1 cellular context compared by ENCODE assay signal in genomic region chr17:58631523-58632323, GRCh38.
TF ChIP-seq lines count a peak whose summit lies in the region.

No MANE protein-coding gene starts in this region.

TF ChIP-seq in K562, 482 proteins besides CTCF, POLR2A, EP300 and RAD21 (continued from another document and continues in another):
- TF ChIP-seq MGA (IDR thresholded peaks at IDR 0.05) (0 out of 2 replicates have a peak, but pooled peaks have one; percentile 9), DACH1 (IDR thresholded peaks at IDR 0.05; ENCODE audit: partially characterized antibody) (peak; percentile 54), ZNF124 (CRISPR knock-in tag; IDR thresholded peaks at IDR 0.05) (no peak), HDAC6 (IDR thresholded peaks at IDR 0.05; ENCODE audit: low read depth, low read length) (peak; percentile 98), BRD9 (IDR thresholded peaks at IDR 0.05; ENCODE audit: low read depth, partially characterized antibody) (peak; percentile 69), STAT6 (CRISPR knock-in tag; IDR thresholded peaks at IDR 0.05) (no peak), KAT2B (IDR thresholded peaks at IDR 0.05; ENCODE audit: low read depth, low read length) (no peak), LEF1 (IDR thresholded peaks at IDR 0.05) (peak; percentile 89), ZNF143 (CRISPR knock-in tag; IDR thresholded peaks at IDR 0.05) (no peak), HNRNPLL (IDR thresholded peaks at IDR 0.05; ENCODE audit: low read depth, low read length, poor library complexity, severe bottlenecking) (no peak), IFI16 (CRISPR knock-in tag; IDR thresholded peaks at IDR 0.05) (no peak), ZNF282 (CRISPR knock-in tag; IDR thresholded peaks at IDR 0.05) (no peak), IRF1 (CRISPR knock-in tag; IDR thresholded peaks at IDR 0.05; ENCODE audit: borderline replicate concordance) (0 out of 2 replicates have a peak, but pooled peaks have one; percentile 86), PRPF4 (IDR thresholded peaks at IDR 0.05; ENCODE audit: insufficient read depth, low read depth, low read length, poor library complexity, severe bottlenecking) (no peak), GTF2B (IDR thresholded peaks at IDR 0.05; ENCODE audit: extremely low read depth, insufficient read length) (peak; percentile 91), GTF2E2 (tag; IDR thresholded peaks at IDR 0.05) (peak; percentile 100), MECOM (CRISPR knock-in tag; IDR thresholded peaks at IDR 0.05) (peak; percentile 78), THRA (IDR thresholded peaks at IDR 0.05) (no peak), PREB (CRISPR knock-in tag; IDR thresholded peaks at IDR 0.05) (no peak; the same call in 1 of the 2 replicates), ZNF324 (CRISPR knock-in tag; IDR thresholded peaks at IDR 0.05) (peak; percentile 61; the same call in 1 of the 2 replicates), ZNF217 (CRISPR knock-in tag; IDR thresholded peaks at IDR 0.05) (no peak), ADNP (tag; IDR thresholded peaks at IDR 0.05) (no peak), KDM2B (CRISPR knock-in tag; IDR thresholded peaks at IDR 0.05) (no peak), MEF2D (tag; conservative IDR thresholded peaks at IDR 0.05; ENCODE audit: low read depth) (peak; percentile 74; the same call in 1 of the 2 replicates), ILK (tag; IDR thresholded peaks at IDR 0.05; ENCODE audit: borderline replicate concordance, low read depth) (0 out of 2 replicates have a peak, but pooled peaks have one; percentile 43), SMARCA5 (IDR thresholded peaks at IDR 0.05) (no peak; the same call in 1 of the 2 replicates), ZNF398 (CRISPR knock-in tag; IDR thresholded peaks at IDR 0.05) (peak; percentile 86), MEF2A (IDR thresholded peaks at IDR 0.05; ENCODE audit: control insufficient read depth, low read depth, low read length) (peak; percentile 90), TSC22D4 (tag; IDR thresholded peaks at IDR 0.05) (no peak), ZBTB33 (CRISPR knock-in tag; IDR thresholded peaks at IDR 0.05) (peak; percentile 82)
